Comparison of ENCODE assay signal across 11 cellular contexts in genomic region chr9:121962421-121962820, GRCh38.
"Had no signal": no experiment of that assay in that cellular context is flagged by ENCODE, and none has a peak within 500 bp of the region (broad histone marks: within the 10 kb centered on the region; RNA-seq: fewer than 3 reads in every experiment).

No MANE protein-coding gene starts in this region.

- H3K36me3 ChIP-seq: thoracic aorta had no signal

- DNase-seq: activated naive CD4-positive, alpha-beta T cell treated with anti-CD3 and anti-CD28 coated beads, Interleukin-2, amount 50 U/mL, for 16 hours; amygdala; glutamatergic neuron; mesendoderm; stimulated activated CD4-positive, alpha-beta T cell treated with anti-CD3 and anti-CD28 coated beads, Interleukin-15, amount 100 ng/mL, for 24 hours; stimulated activated CD4-positive, alpha-beta T cell treated with anti-CD3 and anti-CD28 coated beads, Interleukin-4, amount 100 ng/mL, for 4 hours; stimulated activated naive CD8-positive, alpha-beta T cell treated with anti-CD3 and anti-CD28 coated beads, Interleukin-15, amount 100 ng/mL, for 72 hours; SW 1271 had no signal

- H3K27ac ChIP-seq: thoracic aorta had no signal

- H3K4me3 ChIP-seq: thoracic aorta had no signal

- ATAC-seq: activated CD4-positive, CD25-positive, alpha-beta regulatory T cell treated with anti-CD3 and anti-CD28 coated beads, Interleukin-2, amount 50 U/mL, for 24 hours; left lobe of liver; stimulated activated naive CD8-positive, alpha-beta T cell treated with anti-CD3 and anti-CD28 coated beads, Interleukin-15, amount 100 ng/mL, for 72 hours had no signal

- H3K9me3 ChIP-seq: thoracic aorta had no signal
